Comparison of ENCODE assay signal across 15 cellular contexts in genomic region chr5:85334-85995, GRCh38. TPM values are rescaled to one million over a fixed set of nuclear protein-coding genes. Genes with fewer than 3 reads are reported as not detected.
"Had no signal": no experiment of that assay in that cellular context is flagged by ENCODE, and none has a peak within 500 bp of the region (broad histone marks: within the 10 kb centered on the region; RNA-seq: fewer than 3 reads in every experiment).

No MANE protein-coding gene starts in this region.

- H3K27ac Mint-ChIP-seq: activated CD4-positive, alpha-beta memory T cell treated with anti-CD3 and anti-CD28 coated beads, Interleukin-2, amount 10 ng/mL, durations not matched to agents 7 days and 5 days; activated CD4-positive, alpha-beta T cell treated with anti-CD3 and anti-CD28 coated beads for 36 hours; activated T-cell treated with anti-CD3 and anti-CD28 coated beads, Interleukin-2, amount 50 U/mL, for 72 hours; natural killer cell had no signal

- H3K27ac ChIP-seq: ascending aorta, gastrocnemius medialis, upper lobe of left lung, VCaP had no signal

- H3K4me3 Mint-ChIP-seq: activated CD4-positive, alpha-beta memory T cell treated with anti-CD3 and anti-CD28 coated beads, Interleukin-2, amount 10 ng/mL, durations not matched to agents 7 days and 5 days; activated CD4-positive, alpha-beta T cell treated with anti-CD3 and anti-CD28 coated beads for 36 hours; activated T-cell treated with anti-CD3 and anti-CD28 coated beads, Interleukin-2, amount 50 U/mL, for 72 hours; natural killer cell had no signal

- H3K4me1 ChIP-seq: ascending aorta, gastrocnemius medialis had no signal

- H3K36me3 Mint-ChIP-seq: natural killer cell had no signal

- H3K4me3 ChIP-seq: ascending aorta, gastrocnemius medialis, upper lobe of left lung had no signal

- H3K9me3 ChIP-seq: ascending aorta, gastrocnemius medialis, upper lobe of left lung had no signal

- DNase-seq: activated CD4-positive, alpha-beta memory T cell treated with anti-CD3 and anti-CD28 coated beads, Interleukin-2, amount 10 ng/mL, durations not matched to agents 7 days and 5 days; activated CD4-positive, alpha-beta T cell treated with anti-CD3 and anti-CD28 coated beads for 36 hours; activated CD8-positive, alpha-beta memory T cell treated with anti-CD3 and anti-CD28 coated beads, Interleukin-2, amount 50 U/mL, for 4 hours; activated gamma-delta T cell treated with Interleukin-2 at 50 U/mL for 16 hours; activated T-cell treated with anti-CD3 and anti-CD28 coated beads, Interleukin-2, amount 50 U/mL, for 72 hours; effector CD4-positive, alpha-beta T cell; gastrocnemius medialis; islet precursor cell; natural killer cell; stimulated activated CD4-positive, alpha-beta T cell treated with anti-CD3 and anti-CD28 coated beads, Interleukin-2, amount 100 ng/mL, for 48 hours; stimulated activated naive CD4-positive, alpha-beta T cell treated with Interleukin-2 at 50 U/mL for 16 hours had no signal

- ATAC-seq: activated CD4-positive, alpha-beta T cell treated with anti-CD3 and anti-CD28 coated beads for 36 hours; activated T-cell treated with anti-CD3 and anti-CD28 coated beads, Interleukin-2, amount 50 U/mL, for 72 hours; gastrocnemius medialis; left lobe of liver; natural killer cell had no signal

- H3K36me3 ChIP-seq: ascending aorta, gastrocnemius medialis, upper lobe of left lung had no signal

- H3K4me1 Mint-ChIP-seq: activated CD4-positive, alpha-beta T cell treated with anti-CD3 and anti-CD28 coated beads for 36 hours; natural killer cell had no signal

- H3K9me3 Mint-ChIP-seq: activated T-cell treated with anti-CD3 and anti-CD28 coated beads, Interleukin-2, amount 50 U/mL, for 72 hours; natural killer cell had no signal

- H3K27me3 ChIP-seq: ascending aorta, upper lobe of left lung had no signal

RNA-seq across cellular contexts. Expression of gene PLEKHG4B, which starts 6.5 kb away (rescaled TPM):
- total RNA-seq: activated CD4-positive, alpha-beta memory T cell treated with anti-CD3 and anti-CD28 coated beads, Interleukin-2, amount 10 ng/mL, durations not matched to agents 7 days and 5 days; activated T-cell treated with anti-CD3 and anti-CD28 coated beads, Interleukin-2, amount 50 U/mL, for 72 hours; ascending aorta; gastrocnemius medialis had no signal
